Comparison of ENCODE assay signal across 1 cellular context in genomic region chr10:131981429-131982184, GRCh38.
TF ChIP-seq lines count a peak whose summit lies in the region.

Gene BNIP3 (minus strand): TSS chr10:131981923. CDS start chr10:131981806, 117 bp downstream.

TF ChIP-seq in GM12878, 131 proteins besides CTCF, POLR2A, EP300 and RAD21 (continued from another document and continues in another):
- TF ChIP-seq NKRF (conservative IDR thresholded peaks at IDR 0.05) (0 out of 2 replicates have a peak, but pooled peaks have one; percentile 37), IRF4 (IDR thresholded peaks at IDR 0.05; ENCODE audit: low read depth, low read length) (no peak), RELA (IDR thresholded peaks at IDR 0.05; ENCODE audit: borderline replicate concordance, partially characterized antibody) (no peak), GABPA (IDR thresholded peaks at IDR 0.05; ENCODE audit: low read depth) (no peak), CREM (IDR thresholded peaks at IDR 0.05; ENCODE audit: low read depth) (no peak), SRF (IDR thresholded peaks at IDR 0.05; ENCODE audit: low read depth in 2 of 2, low read length in 2 of 2) (no peak), TARDBP (IDR thresholded peaks at IDR 0.05; ENCODE audit: borderline replicate concordance) (no peak), NR2C1 (IDR thresholded peaks at IDR 0.05) (no peak), MXI1 (IDR thresholded peaks at IDR 0.05; ENCODE audit: low read depth, low read length) (no peak; the same call in 1 of the 2 replicates), BCL3 (IDR thresholded peaks at IDR 0.05; ENCODE audit: borderline replicate concordance, insufficient read depth, low read depth, low read length, poor library complexity, severe bottlenecking) (no peak), BRCA1 (IDR thresholded peaks at IDR 0.05; ENCODE audit: low read depth, low read length) (no peak), REST (IDR thresholded peaks at IDR 0.05; ENCODE audit: low read depth, low read length) (no peak), CHD1 (IDR thresholded peaks at IDR 0.05; ENCODE audit: low read depth, low read length) (no peak), CHD4 (IDR thresholded peaks at IDR 0.05) (no peak), RAD51 (IDR thresholded peaks at IDR 0.05) (no peak), CBX3 (IDR thresholded peaks at IDR 0.05; ENCODE audit: borderline replicate concordance, low read depth) (no peak), ATF7 (IDR thresholded peaks at IDR 0.05; ENCODE audit: low read depth) (no peak), NRF1 (conservative IDR thresholded peaks at IDR 0.05; ENCODE audit: low read depth, low read length) (peak; percentile 88), PML (IDR thresholded peaks at IDR 0.05; ENCODE audit: low read length) (no peak), ZBTB11 (CRISPR knock-in tag; IDR thresholded peaks at IDR 0.05) (no peak), SUZ12 (IDR thresholded peaks at IDR 0.05; ENCODE audit: unreplicated experiment) (no peak), PAX8 (IDR thresholded peaks at IDR 0.05) (no peak), EGR1 (IDR thresholded peaks at IDR 0.05; ENCODE audit: borderline replicate concordance in 1 of 2, low read depth in 2 of 2, low read length in 2 of 2) (0 out of 3 replicates have a peak, but pooled peaks of 1 of the 2 experiments have one; percentile 33), KAT2A (conservative IDR thresholded peaks at IDR 0.05; ENCODE audit: control insufficient read depth, low read depth, low read length) (no peak), ELK1 (IDR thresholded peaks at IDR 0.05; ENCODE audit: low read depth, low read length) (no peak), MAX (IDR thresholded peaks at IDR 0.05; ENCODE audit: low read depth, low read length) (peak; percentile 62), TAF1 (IDR thresholded peaks at IDR 0.05; ENCODE audit: borderline replicate concordance, low read depth, low read length) (peak; percentile 42; the same call in 1 of the 2 replicates), MLLT1 (IDR thresholded peaks at IDR 0.05) (no peak), CEBPB (IDR thresholded peaks at IDR 0.05; ENCODE audit: borderline replicate concordance in 1 of 2, low read depth in 2 of 2, low read length in 2 of 2) (no peak), NFXL1 (IDR thresholded peaks at IDR 0.05; ENCODE audit: borderline replicate concordance) (no peak), MYC (IDR thresholded peaks at IDR 0.05; ENCODE audit: insufficient read depth, insufficient read length, insufficient replicate concordance, low read length, severe bottlenecking) (no peak), NFIC (IDR thresholded peaks at IDR 0.05; ENCODE audit: low read depth, low read length) (no peak), POLR2AphosphoS2 (IDR thresholded peaks at IDR 0.05; ENCODE audit: low read depth, low read length) (peak; percentile 56; the same call in 1 of the 2 replicates), CHD2 (IDR thresholded peaks at IDR 0.05; ENCODE audit: borderline replicate concordance, low read depth, low read length) (no peak), SIN3A (IDR thresholded peaks at IDR 0.05; ENCODE audit: low read depth, low read length) (no peak), HDGF (IDR thresholded peaks at IDR 0.05) (no peak), ZZZ3 (IDR thresholded peaks at IDR 0.05; ENCODE audit: control insufficient read depth, insufficient read length, low read depth) (no peak), IKZF2 (IDR thresholded peaks at IDR 0.05) (no peak), SMARCA5 (IDR thresholded peaks at IDR 0.05) (no peak), CUX1 (IDR thresholded peaks at IDR 0.05; ENCODE audit: insufficient replicate concordance, low read depth, low read length) (no peak), CBFB (IDR thresholded peaks at IDR 0.05; ENCODE audit: low read depth) (no peak), CBX5 (IDR thresholded peaks at IDR 0.05; ENCODE audit: low read depth) (0 out of 2 replicates have a peak, but pooled peaks have one; percentile 7), HSF1 (IDR thresholded peaks at IDR 0.05; ENCODE audit: low read depth, low read length) (no peak), RFX5 (IDR thresholded peaks at IDR 0.05; ENCODE audit: low read depth, low read length) (no peak)
